In genomic region chr13:91348906-91349435, GRCh38 we compare ENCODE assay signal across 1 cellular context.
TF ChIP-seq lines count a peak whose summit lies in the region.

No MANE protein-coding gene starts in this region.

TF ChIP-seq in HepG2, 621 proteins besides CTCF, POLR2A, EP300 and RAD21 (continued from another document and continues in another):
- no peak for TF ChIP-seq HNF1A (IDR thresholded peaks at IDR 0.05; ENCODE audit: low read depth)
- TF ChIP-seq HNF1A (CRISPR knock-in tag; IDR thresholded peaks at IDR 0.05; ENCODE audit: borderline replicate concordance), result peak; percentile 34; the same call in 1 of the 2 replicates
- peak; percentile 95; the same call in 1 of the 2 replicates for TF ChIP-seq MXD1 (CRISPR knock-in tag; IDR thresholded peaks at IDR 0.05)
- TF ChIP-seq TBX2 (CRISPR knock-in tag; IDR thresholded peaks at IDR 0.05; ENCODE audit: borderline replicate concordance), result peak; percentile 57; the same call in 1 of the 2 replicates
- peak; percentile 81; the same call in 1 of the 2 replicates for TF ChIP-seq YEATS4 (CRISPR knock-in tag; IDR thresholded peaks at IDR 0.05; ENCODE audit: borderline replicate concordance)
- TF ChIP-seq ZNF281 (CRISPR knock-in tag; IDR thresholded peaks at IDR 0.05; ENCODE audit: borderline replicate concordance), result peak; percentile 94; the same call in 1 of the 2 replicates
- peak; percentile 68; the same call in 1 of the 2 replicates for TF ChIP-seq ZNF232 (CRISPR knock-in tag; IDR thresholded peaks at IDR 0.05; ENCODE audit: borderline replicate concordance)
- no peak for TF ChIP-seq FOXP1 (IDR thresholded peaks at IDR 0.05)
- TF ChIP-seq FOXP1 (CRISPR knock-in tag; IDR thresholded peaks at IDR 0.05), result no peak
- no peak for TF ChIP-seq DDIT3 (CRISPR knock-in tag; IDR thresholded peaks at IDR 0.05)
- TF ChIP-seq KLF13 (CRISPR knock-in tag; IDR thresholded peaks at IDR 0.05), result no peak
- TF ChIP-seq MNT (IDR thresholded peaks at IDR 0.05), result peak; percentile 60
- TF ChIP-seq ASH2L (IDR thresholded peaks at IDR 0.05; ENCODE audit: insufficient read length, low read depth, low read length), result peak; percentile 79
- peak; percentile 70 for TF ChIP-seq SALL1 (CRISPR knock-in tag; IDR thresholded peaks at IDR 0.05)
- TF ChIP-seq MLLT10 (CRISPR knock-in tag; IDR thresholded peaks at IDR 0.05), result no peak
- TF ChIP-seq FUBP1 (CRISPR knock-in tag; IDR thresholded peaks at IDR 0.05; ENCODE audit: borderline replicate concordance), result no peak
- no peak for TF ChIP-seq ZNF34 (CRISPR knock-in tag; IDR thresholded peaks at IDR 0.05; ENCODE audit: borderline replicate concordance)
- peak; percentile 51 for TF ChIP-seq ZNF609 (CRISPR knock-in tag; IDR thresholded peaks at IDR 0.05; ENCODE audit: borderline replicate concordance)
- no peak for TF ChIP-seq SP2 (CRISPR knock-in tag; IDR thresholded peaks at IDR 0.05)
- 0 out of 2 replicates have a peak, but pooled peaks have one; percentile 36 for TF ChIP-seq ZNF501 (CRISPR knock-in tag; IDR thresholded peaks at IDR 0.05)
- no peak for TF ChIP-seq SRY (CRISPR knock-in tag; IDR thresholded peaks at IDR 0.05)
- peak; percentile 74 for TF ChIP-seq HOXA3 (CRISPR knock-in tag; IDR thresholded peaks at IDR 0.05)
- no peak for TF ChIP-seq ZNF597 (CRISPR knock-in tag; IDR thresholded peaks at IDR 0.05)
- no peak; the same call in 1 of the 2 replicates for TF ChIP-seq ZNF558 (CRISPR knock-in tag; IDR thresholded peaks at IDR 0.05; ENCODE audit: borderline replicate concordance)
- peak; percentile 81; the same call in 1 of the 2 replicates for TF ChIP-seq ATF7-NPFF (CRISPR knock-in tag; IDR thresholded peaks at IDR 0.05; ENCODE audit: low read depth)
- TF ChIP-seq TFAP4 (IDR thresholded peaks at IDR 0.05; ENCODE audit: borderline replicate concordance, low read depth), result peak; percentile 14; the same call in 1 of the 2 replicates
- 0 out of 2 replicates have a peak, but pooled peaks have one; percentile 36 for TF ChIP-seq SIN3A (IDR thresholded peaks at IDR 0.05; ENCODE audit: borderline replicate concordance, low read depth, low read length)
- TF ChIP-seq PAXIP1 (CRISPR knock-in tag; conservative IDR thresholded peaks at IDR 0.05), result peak; percentile 16; the same call in 1 of the 2 replicates
